ENCODE assay signal across 1 cellular context in the genomic region with DNA sequence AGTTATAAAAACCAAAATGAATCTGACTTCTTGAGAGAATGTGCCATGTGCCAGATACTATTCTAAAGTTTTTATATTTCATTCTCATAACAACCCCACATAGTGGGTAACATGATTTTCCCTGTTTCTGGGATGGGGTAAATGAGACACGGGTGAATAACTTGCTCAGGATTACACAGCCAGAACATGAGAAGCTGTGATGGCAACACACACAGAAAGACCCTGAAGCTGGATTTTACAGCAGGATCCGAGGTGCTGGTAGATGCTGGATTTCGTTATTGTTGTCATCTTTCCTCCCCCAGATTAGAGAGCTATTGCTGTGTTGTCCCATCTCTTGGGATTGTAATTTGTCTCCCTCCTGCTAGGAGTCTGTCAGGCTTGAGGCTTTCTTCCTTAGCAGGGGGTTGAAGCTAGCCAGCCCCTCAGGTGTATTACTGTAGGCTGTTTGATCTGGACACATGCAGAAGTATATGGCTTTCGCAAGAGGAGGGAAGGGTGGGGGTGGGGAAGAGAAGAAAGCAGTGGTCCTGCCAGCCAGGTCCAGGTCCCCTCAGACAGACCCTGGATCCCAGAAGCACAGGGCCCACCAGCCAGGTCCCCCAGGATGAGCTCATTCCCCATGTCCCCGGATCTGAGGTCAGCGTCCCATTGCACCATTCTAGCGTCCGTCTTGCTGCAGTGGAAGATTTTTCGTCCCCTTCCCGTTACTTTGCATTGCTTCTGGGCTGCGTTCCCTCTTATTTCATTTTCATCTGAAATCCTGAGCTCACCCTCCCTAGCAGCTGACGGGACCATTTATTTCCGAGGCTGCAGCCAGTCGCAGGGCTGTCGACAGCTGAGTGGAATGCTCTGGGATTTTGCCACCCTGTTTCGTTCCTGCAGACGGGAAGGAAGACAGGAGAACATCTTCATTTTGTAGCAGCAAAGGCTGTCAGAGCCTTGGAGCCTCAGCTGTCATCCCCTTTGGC.
TF ChIP-seq lines count a peak whose summit lies in the region.

No MANE protein-coding gene starts in this region.

TF ChIP-seq in IMR-90, 13 proteins besides CTCF, POLR2A, EP300 and RAD21:
- TF ChIP-seq RCOR1 (IDR thresholded peaks at IDR 0.05; ENCODE audit: insufficient replicate concordance, low read length) = no peak
- no peak for TF ChIP-seq RFX5 (IDR thresholded peaks at IDR 0.05; ENCODE audit: low read depth, low read length)
